In the genomic region with DNA sequence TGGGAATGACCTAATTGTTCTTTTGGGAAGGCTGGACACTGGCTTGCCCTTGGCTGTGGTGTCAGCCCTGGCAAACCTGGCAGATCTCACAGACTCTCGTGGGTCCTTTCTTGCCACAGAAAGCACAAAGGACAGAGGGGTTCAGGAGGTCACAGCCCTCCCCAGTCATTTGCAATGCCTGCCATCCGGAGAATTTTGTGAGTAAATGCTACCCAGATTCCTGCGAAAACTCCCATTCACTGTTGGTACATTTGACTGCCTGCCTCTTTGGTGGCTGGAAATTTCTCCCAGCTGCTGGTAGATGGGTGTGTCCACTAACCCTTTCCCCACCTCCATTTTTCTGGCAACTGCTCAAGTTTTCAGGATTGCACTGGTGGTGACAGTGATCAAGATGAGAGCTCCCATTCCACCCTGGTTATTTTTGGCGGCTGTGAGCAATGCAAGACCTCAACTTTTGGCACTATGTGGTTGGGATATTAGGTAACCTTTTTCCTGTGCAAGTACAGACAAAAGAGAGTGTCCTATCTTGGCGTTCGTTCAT, we compare ENCODE assay signal across 11 cellular contexts.
DNase-seq lines count a peak whose midpoint lies in the region; ATAC-seq and TF ChIP-seq lines count a peak whose summit lies in the region.
"Had no signal": no experiment of that assay in that cellular context is flagged by ENCODE, and none has a peak within 500 bp of the region (broad histone marks: within the 10 kb centered on the region; RNA-seq: fewer than 3 reads in every experiment).

No MANE protein-coding gene starts in this region.

- in situ Hi-C loops in G401 (cut with HindIII; ENCODE audit: low sequenced_read_pairs), result no loop called here
- in situ Hi-C loops in GM13977 (cut with MboI; ENCODE audit: low pct_unique_long_range_greater_than_20kb, low sequenced_read_pairs, unreplicated experiment), result no loop called here

- H4K12ac ChIP-seq in trophoblast cell (ENCODE audit: low read depth, low read length), result no peak overlapping the region

- no peaks in the 10 kb centered on the region for H3K36me3 Mint-ChIP-seq in Caco-2 (ENCODE audit: insufficient read depth, unreplicated experiment)
- H3K36me3 Mint-ChIP-seq: activated naive CD4-positive, alpha-beta T cell treated with anti-CD3 and anti-CD28 coated beads, Interleukin-2, amount 50 U/mL, for 72 hours had no signal

- no peak overlapping the region for H3K23ac ChIP-seq in trophoblast cell (ENCODE audit: low read length)

- CTCF ChIA-PET in Caco-2 (lab: Charles Lee), result no interaction called here

- H3K14ac ChIP-seq in trophoblast cell (ENCODE audit: low read length), result no peak overlapping the region

- H3K4me2 ChIP-seq in trophoblast cell (ENCODE audit: low read length), result no peak overlapping the region
- H3K4me2 ChIP-seq: KMS-11 had no signal

- no peak overlapping the region for H2BK12ac ChIP-seq in trophoblast cell (ENCODE audit: low read length)

- H4K8ac ChIP-seq in trophoblast cell (ENCODE audit: low read depth, low read length), result no peak overlapping the region

- no peak for TF ChIP-seq CTCF in Caco-2 (IDR thresholded peaks at IDR 0.05; ENCODE audit: insufficient read depth in 1 of 2, low read depth in 1 of 2, low read length in 1 of 2, severe bottlenecking in 1 of 2, unreplicated experiment in 1 of 2)
- TF ChIP-seq CTCF in GM13977 (IDR thresholded peaks at IDR 0.05; ENCODE audit: extremely low read depth, insufficient read depth, missing control alignments), result no peak

- no peak overlapping the region for H3K9ac ChIP-seq in trophoblast cell (ENCODE audit: low read length)
- H3K9ac ChIP-seq: KMS-11 had no signal

- H2AFZ ChIP-seq in trophoblast cell (ENCODE audit: insufficient read depth, low read length, poor library complexity), result no peak overlapping the region

- H2BK120ac ChIP-seq in trophoblast cell (ENCODE audit: insufficient read depth, low read length, poor library complexity), result no peak overlapping the region

- no peak overlapping the region for H3K4ac ChIP-seq in trophoblast cell (ENCODE audit: low read depth, low read length)

- no TSS peak for BruUV-seq in Caco-2 (replicated peaks; lab: Mats Ljungman, UMichigan)

- no peaks in the 10 kb centered on the region for H3K79me1 ChIP-seq in trophoblast cell (ENCODE audit: low read length)

- H3K4me3 ChIP-seq in trophoblast cell (ENCODE audit: low read depth, low read length) (no peak overlapping the region), Caco-2 (ENCODE audit: low read depth, low read length) (no peak overlapping the region)

- H3K9me3 ChIP-seq in trophoblast cell (ENCODE audit: insufficient read depth, low read depth, low read length) (no peaks in the 10 kb centered on the region), Caco-2 (no peaks in the 10 kb centered on the region)

- DNase-seq in G401 (ENCODE audit: low spot score) (peak; percentile 71), NCI-H226 (peak; percentile 72), trophoblast cell (peak; percentile 85 to 87), Caco-2 (no peak), GM13977 (ENCODE audit: low spot score) (no peak)
- DNase-seq in stimulated activated CD4-positive, alpha-beta T cell treated with anti-CD3 and anti-CD28 coated beads, Interleukin-1b, Interleukin-23, amount 100 ng/mL, for 48 hours, result no peak
- DNase-seq: stimulated activated CD4-positive, alpha-beta T cell treated with anti-CD3 and anti-CD28 coated beads, Interleukin-12 subunit alpha, Interleukin-12 subunit beta, amount 100 ng/mL, for 4 hours had no signal

- WGBS in trophoblast cell (ENCODE audit: extremely low coverage, insufficient coverage, insufficient read length), result no CpG with 5 or more reads among the region's 6 CpGs

- H4K91ac ChIP-seq in trophoblast cell (ENCODE audit: low read depth, low read length), result no peak overlapping the region

- H3K4me1 Mint-ChIP-seq in Caco-2 (ENCODE audit: low read depth, unreplicated experiment), result peaks cover 10% of the 10 kb centered on the region

- ATAC-seq in esophagus mucosa (peak; percentile 70), GM19023 (IDR thresholded peaks at IDR 0.05; ENCODE audit: unreplicated experiment) (no peak)
- ATAC-seq: activated naive CD4-positive, alpha-beta T cell treated with anti-CD3 and anti-CD28 coated beads, Interleukin-2, amount 50 U/mL, for 72 hours had no signal

- H3K18ac ChIP-seq in trophoblast cell (ENCODE audit: low read length), result no peak overlapping the region

- H3K79me2 ChIP-seq in trophoblast cell (ENCODE audit: control insufficient read depth, insufficient read depth, low read length, poor library complexity), result no peaks in the 10 kb centered on the region

- no peak overlapping the region for H3K27ac Mint-ChIP-seq in Caco-2 (ENCODE audit: unreplicated experiment)
- H3K27ac Mint-ChIP-seq: activated naive CD4-positive, alpha-beta T cell treated with anti-CD3 and anti-CD28 coated beads, Interleukin-2, amount 50 U/mL, for 72 hours had no signal

- no peaks in the 10 kb centered on the region for H3K27me3 Mint-ChIP-seq in Caco-2 (ENCODE audit: insufficient read depth, unreplicated experiment)

- H3K27ac ChIP-seq in trophoblast cell (ENCODE audit: low read depth, low read length), result no peak overlapping the region
- H3K27ac ChIP-seq: KMS-11 had no signal

- no peaks in the 10 kb centered on the region for H3K9me3 Mint-ChIP-seq in Caco-2 (ENCODE audit: unreplicated experiment)
- H3K9me3 Mint-ChIP-seq: activated naive CD4-positive, alpha-beta T cell treated with anti-CD3 and anti-CD28 coated beads, Interleukin-2, amount 50 U/mL, for 72 hours had no signal

- POLR2A ChIA-PET in Caco-2 (lab: Charles Lee), result no interaction called here

- no peak overlapping the region for H2BK5ac ChIP-seq in trophoblast cell (ENCODE audit: low read depth, low read length, poor library complexity)

- H3K4me1 ChIP-seq in trophoblast cell (ENCODE audit: control insufficient read depth in 1 of 2, insufficient read depth in 2 of 2, low read length in 2 of 2) (peaks cover 11 to 13% of the 10 kb centered on the region in 2 experiments), Caco-2 (no peaks in the 10 kb centered on the region)

- intact Hi-C loops in Caco-2 (cut with micrococcal nuclease; ENCODE audit: unreplicated experiment), result no loop called here

- no peak overlapping the region for H2AK5ac ChIP-seq in trophoblast cell (ENCODE audit: low read length)

- H3K27me3 ChIP-seq in trophoblast cell (ENCODE audit: insufficient read depth, low read length) (no peaks in the 10 kb centered on the region), Caco-2 (replicated peaks; ENCODE audit: control insufficient read depth, insufficient read depth, low read length) (no peaks in the 10 kb centered on the region)

- H3K36me3 ChIP-seq in trophoblast cell (ENCODE audit: control insufficient read depth in 1 of 2, insufficient read depth in 2 of 2, low read length in 2 of 2), result no peaks in the 10 kb centered on the region
- no peaks in the 10 kb centered on the region for H3K36me3 ChIP-seq in Caco-2 (ENCODE audit: control insufficient read depth, insufficient read depth, low read length)

- H3K4me3 Mint-ChIP-seq in Caco-2 (ENCODE audit: unreplicated experiment), result no peak overlapping the region

Comparison
In these comparisons a context has a peak if more than half of its experiments do, and no peak if none do; other contexts are left out.
1. DNase-seq: peak in G401 (single experiment), NCI-H226 (single experiment) and trophoblast cell (2 of 2); none in Caco-2 (0 of 2), stimulated activated CD4-positive, alpha-beta T cell treated with anti-CD3 and anti-CD28 coated beads, Interleukin-1b, Interleukin-23, amount 100 ng/mL, for 48 hours (single experiment) and GM13977 (single experiment).